Comparison of ENCODE assay signal across 14 cellular contexts in genomic region chr15:72318408-72318942, GRCh38. TPM values are rescaled to one million over a fixed set of nuclear protein-coding genes. Genes with fewer than 3 reads are reported as not detected.
A peak's percentile ranks its signal among the peaks of the same experiment; 100 is the strongest.
DNase-seq lines count a peak whose midpoint lies in the region; ATAC-seq and TF ChIP-seq lines count a peak whose summit lies in the region.
"Had no signal": no experiment of that assay in that cellular context is flagged by ENCODE, and none has a peak within 500 bp of the region (broad histone marks: within the 10 kb centered on the region; RNA-seq: fewer than 3 reads in every experiment).

No MANE protein-coding gene starts in this region.

- CTCF ChIA-PET in activated naive CD4-positive, alpha-beta T cell treated with anti-CD3 and anti-CD28 coated beads for 36 hours (lab: Charles Lee): no interaction called here

- H3K4me3 ChIP-seq in epithelial cell of esophagus (ENCODE audit: low read length): no peak overlapping the region
- H3K4me3 ChIP-seq: BLaER1 treated with 17β-estradiol and CSF1 and Interleukin-3, amounts not matched to agents 10 nM and 100 nM; right lobe of liver; tibial nerve had no signal

- peak overlapping the region; percentile 71 for H3K4me3 Mint-ChIP-seq in activated naive CD4-positive, alpha-beta T cell treated with anti-CD3 and anti-CD28 coated beads for 36 hours
- H3K4me3 Mint-ChIP-seq in T-helper 17 cell (peak overlapping the region; percentile 70), type B pancreatic cell (peak overlapping the region; percentile 79)

- H3K27ac Mint-ChIP-seq in activated naive CD4-positive, alpha-beta T cell treated with anti-CD3 and anti-CD28 coated beads for 36 hours: no peak overlapping the region
- H3K27ac Mint-ChIP-seq in activated naive CD4-positive, alpha-beta T cell treated with anti-CD3 and anti-CD28 coated beads, Interleukin-2, amount 50 U/mL, for 72 hours: peak overlapping the region in 1 of 2 donors; percentile 49
- H3K27ac Mint-ChIP-seq in T-helper 17 cell (peak overlapping the region; percentile 84), type B pancreatic cell (peak overlapping the region; percentile 30)

- no peak for TF ChIP-seq CTCF in epithelial cell of esophagus (IDR thresholded peaks at IDR 0.05; ENCODE audit: insufficient read depth, low read depth, low read length, missing control alignments)
- TF ChIP-seq CTCF in type B pancreatic cell (conservative IDR thresholded peaks at IDR 0.05): no peak

- peaks cover 2% of the 10 kb centered on the region for H3K9me3 Mint-ChIP-seq in activated naive CD4-positive, alpha-beta T cell treated with anti-CD3 and anti-CD28 coated beads for 36 hours
- H3K9me3 Mint-ChIP-seq in activated naive CD4-positive, alpha-beta T cell treated with anti-CD3 and anti-CD28 coated beads, Interleukin-2, amount 50 U/mL, for 72 hours: no peaks in the 10 kb centered on the region
- no peaks in the 10 kb centered on the region for H3K9me3 Mint-ChIP-seq in type B pancreatic cell

- no peak for DNase-seq in activated naive CD4-positive, alpha-beta T cell treated with anti-CD3 and anti-CD28 coated beads for 36 hours
- DNase-seq in activated naive CD4-positive, alpha-beta T cell treated with anti-CD3 and anti-CD28 coated beads, Interleukin-2, amount 50 U/mL, for 72 hours (ENCODE audit: low spot score in 2 of 2): no peak
- DNase-seq in T-helper 17 cell (no peak), epithelial cell of esophagus (ENCODE audit: low read depth) (peak; percentile 15), type B pancreatic cell (ENCODE audit: extremely low spot score, unreplicated experiment) (no peak), SHP77 (lab: John Stamatoyannopoulos, UW) (no peak), LoVo (ENCODE audit: low spot score) (no peak)
- DNase-seq: H7, mesendoderm, right lobe of liver, Right ventricle myocardium superior had no signal

- H3K4me1 Mint-ChIP-seq in activated naive CD4-positive, alpha-beta T cell treated with anti-CD3 and anti-CD28 coated beads for 36 hours (ENCODE audit: low read depth): peaks cover 19% of the 10 kb centered on the region
- peaks cover 17% of the 10 kb centered on the region for H3K4me1 Mint-ChIP-seq in T-helper 17 cell
- H3K4me1 Mint-ChIP-seq in type B pancreatic cell (ENCODE audit: unreplicated experiment): peaks cover 4% of the 10 kb centered on the region

- peaks cover 2% of the 10 kb centered on the region for H3K36me3 Mint-ChIP-seq in activated naive CD4-positive, alpha-beta T cell treated with anti-CD3 and anti-CD28 coated beads for 36 hours (ENCODE audit: low read depth)
- H3K36me3 Mint-ChIP-seq in activated naive CD4-positive, alpha-beta T cell treated with anti-CD3 and anti-CD28 coated beads, Interleukin-2, amount 50 U/mL, for 72 hours: peaks cover 0 to 9% of the 10 kb centered on the region in 2 donors
- H3K36me3 Mint-ChIP-seq in T-helper 17 cell (ENCODE audit: low read depth) (no peaks in the 10 kb centered on the region), type B pancreatic cell (no peaks in the 10 kb centered on the region)

- intact Hi-C loops in activated naive CD4-positive, alpha-beta T cell treated with anti-CD3 and anti-CD28 coated beads for 36 hours (cut with micrococcal nuclease): loop anchor here (10.0 kb wide), 1 partner anchor 356 kb away; no protein-coding TSS in a partner anchor

- ATAC-seq in activated naive CD4-positive, alpha-beta T cell treated with anti-CD3 and anti-CD28 coated beads, Interleukin-2, amount 50 U/mL, for 72 hours: no peak
- no peak for ATAC-seq in T-helper 17 cell
- no peak for ATAC-seq in HG03280 (IDR thresholded peaks at IDR 0.05; ENCODE audit: unreplicated experiment)

- H3K9me3 ChIP-seq in T-helper 17 cell (ENCODE audit: control insufficient read depth, low read length, poor library complexity, severe bottlenecking): no peaks in the 10 kb centered on the region
- H3K9me3 ChIP-seq: right lobe of liver, tibial nerve had no signal

- peaks cover 8% of the 10 kb centered on the region for H3K27me3 Mint-ChIP-seq in activated naive CD4-positive, alpha-beta T cell treated with anti-CD3 and anti-CD28 coated beads for 36 hours (ENCODE audit: low read depth)
- H3K27me3 Mint-ChIP-seq in T-helper 17 cell (no peaks in the 10 kb centered on the region), type B pancreatic cell (peaks cover 36% of the 10 kb centered on the region)

RNA-seq across cellular contexts. Expression of gene CELF6, which starts 1.5 kb away (rescaled TPM):
- total RNA-seq in activated naive CD4-positive, alpha-beta T cell treated with anti-CD3 and anti-CD28 coated beads for 36 hours: under 1 TPM in 1 of 2 experiments, not detected in 1; 0.22 TPM
- under 1 TPM; 0.37 to 0.48 TPM for total RNA-seq in activated naive CD4-positive, alpha-beta T cell treated with anti-CD3 and anti-CD28 coated beads, Interleukin-2, amount 50 U/mL, for 72 hours
- 1 to 10 TPM; 1.4 to 1.9 TPM for total RNA-seq in T-helper 17 cell
- 0.45 and 1.9 TPM in 2 replicates for total RNA-seq in type B pancreatic cell (ENCODE audit: low replicate concordance)

RNA-seq across cellular contexts. Expression of gene PARP6, which starts 46.1 kb away (rescaled TPM):
- total RNA-seq in activated naive CD4-positive, alpha-beta T cell treated with anti-CD3 and anti-CD28 coated beads for 36 hours: 10 to 100 TPM; 38.8 to 44.7 TPM
- 10 to 100 TPM; 52.3 to 64.8 TPM for total RNA-seq in activated naive CD4-positive, alpha-beta T cell treated with anti-CD3 and anti-CD28 coated beads, Interleukin-2, amount 50 U/mL, for 72 hours
- total RNA-seq in T-helper 17 cell (100 to 1,000 TPM; 109 to 112 TPM), type B pancreatic cell (ENCODE audit: low replicate concordance) (74.6 and 97.5 TPM in 2 replicates)

RNA-seq across cellular contexts. Expression of gene HEXA, which starts 57.3 kb away (rescaled TPM):
- total RNA-seq in activated naive CD4-positive, alpha-beta T cell treated with anti-CD3 and anti-CD28 coated beads for 36 hours: 10 to 100 TPM; 47.7 to 49.3 TPM
- total RNA-seq in activated naive CD4-positive, alpha-beta T cell treated with anti-CD3 and anti-CD28 coated beads, Interleukin-2, amount 50 U/mL, for 72 hours: 10 to 100 TPM; 57.3 to 75.0 TPM
- 10 to 100 TPM; 69.9 to 87.1 TPM for total RNA-seq in T-helper 17 cell
- 91.3 and 101 TPM in 2 replicates for total RNA-seq in type B pancreatic cell (ENCODE audit: low replicate concordance)
